ENCODE assay signal across 8 cellular contexts in the genomic region with DNA sequence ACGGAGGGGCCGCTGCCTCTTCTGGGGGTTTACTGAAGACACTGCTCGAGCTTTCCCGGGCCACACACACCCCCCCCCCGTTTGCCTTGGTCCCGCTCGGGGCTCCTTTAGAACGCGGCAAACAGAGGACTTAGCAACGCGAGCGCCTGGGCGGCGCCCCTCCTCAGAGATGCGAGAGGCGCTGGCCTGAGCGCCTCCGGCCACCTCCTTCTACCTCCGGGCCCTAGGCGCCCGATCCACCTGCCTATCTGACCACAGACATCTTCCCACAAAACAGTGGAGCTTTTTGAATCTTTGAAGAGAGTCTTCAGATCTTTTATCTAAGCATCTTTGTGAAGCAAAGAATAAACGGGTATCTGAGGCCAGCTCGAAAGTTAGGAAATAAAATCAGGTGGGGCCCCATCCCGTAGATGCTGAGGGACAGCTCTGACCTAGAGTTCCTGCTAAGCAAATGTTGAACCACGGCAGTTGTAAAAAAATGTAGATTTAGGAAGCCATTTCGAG. TPM values are rescaled to one million over a fixed set of nuclear protein-coding genes. Genes with fewer than 3 reads are reported as not detected.
DNase-seq lines count a peak whose midpoint lies in the region; ATAC-seq and TF ChIP-seq lines count a peak whose summit lies in the region.

No MANE protein-coding gene starts in this region.

- CTCF ChIA-PET in mammary epithelial cell (lab: Charles Lee; ENCODE audit: low non-redundant PET) = no interaction called here

- H3K4me1 Mint-ChIP-seq in activated T-cell treated with anti-CD3 and anti-CD28 coated beads, Interleukin-2, amount 50 U/mL, for 24 hours (ENCODE audit: low read depth) = peaks cover 14% of the 10 kb centered on the region

- no peaks in the 10 kb centered on the region for H4K20me1 ChIP-seq in mammary epithelial cell (ENCODE audit: insufficient read depth, low read length)

- H3K4me2 ChIP-seq in mammary epithelial cell (ENCODE audit: insufficient read depth, low read depth, low read length) = peak overlapping the region; percentile 85

- H3K9me3 ChIP-seq in KOPT-K1 (ENCODE audit: insufficient read depth, low read length, poor library complexity, severe bottlenecking) (no peaks in the 10 kb centered on the region), mammary epithelial cell (replicated peaks; ENCODE audit: insufficient read depth, low read length) (no peaks in the 10 kb centered on the region), iPS-20b (ENCODE audit: insufficient read depth, low read depth, low read length) (no peaks in the 10 kb centered on the region), gastrocnemius medialis (no peaks in the 10 kb centered on the region)

- H3K27ac Mint-ChIP-seq in activated T-cell treated with anti-CD3 and anti-CD28 coated beads, Interleukin-2, amount 50 U/mL, for 24 hours = peak overlapping the region; percentile 39

- BruUV-seq in mammary epithelial cell (replicated peaks; lab: Mats Ljungman, UMichigan) = no TSS peak

- H3K36me3 ChIP-seq in H7 (replicated peaks; ENCODE audit: control insufficient read depth, insufficient read depth, low read length) (no peaks in the 10 kb centered on the region), KOPT-K1 (ENCODE audit: insufficient read depth, low read length) (no peaks in the 10 kb centered on the region), mammary epithelial cell (ENCODE audit: insufficient read depth, low read length) (no peaks in the 10 kb centered on the region), iPS-20b (ENCODE audit: insufficient read depth, low read depth, low read length) (no peaks in the 10 kb centered on the region), gastrocnemius medialis (no peaks in the 10 kb centered on the region)

- in situ Hi-C loops in mammary epithelial cell (cut with MboI; ENCODE audit: low sequenced_read_pairs in 2 of 2) = no loop called here
- in situ Hi-C loops in gastrocnemius medialis (cut with MboI; ENCODE audit: low sequenced_read_pairs in 4 of 4) = no loop called here

- peak overlapping the region; percentile 40 for H3K27ac ChIP-seq in KOPT-K1 (ENCODE audit: low read depth, low read length, poor library complexity, severe bottlenecking)
- H3K27ac ChIP-seq in mammary epithelial cell (ENCODE audit: insufficient read depth, low read depth, low read length) = peak overlapping the region; percentile 90
- no peak overlapping the region for H3K27ac ChIP-seq in iPS-20b (ENCODE audit: low read length)
- peak overlapping the region; percentile 81 to 90 (median 86) for H3K27ac ChIP-seq in gastrocnemius medialis

- no peak for DNase-seq in activated T-cell treated with anti-CD3 and anti-CD28 coated beads, Interleukin-2, amount 50 U/mL, for 24 hours
- DNase-seq in activated T-cell treated with anti-CD3 and anti-CD28 coated beads for 4 hours (no peak), H7 (no peak), RPMI7951 (ENCODE audit: low read depth) (peak; percentile 85), mammary epithelial cell (no peak), gastrocnemius medialis (peak; percentile 32 to 71)

- no peaks in the 10 kb centered on the region for H3K9me3 Mint-ChIP-seq in activated T-cell treated with anti-CD3 and anti-CD28 coated beads, Interleukin-2, amount 50 U/mL, for 24 hours

- ATAC-seq in gastrocnemius medialis = peak; percentile 90 to 91

- H3K4me3 ChIP-seq in H7 (ENCODE audit: insufficient read depth, low read depth, low read length) (peak overlapping the region; percentile 90), mammary epithelial cell (replicated peaks in 1 of 3; ENCODE audit: insufficient read depth in 1 of 3, low read depth in 2 of 3, low read length in 3 of 3) (peak overlapping the region; percentile 89 to 94 (median 91)), iPS-20b (ENCODE audit: low read length) (peak overlapping the region; percentile 86), gastrocnemius medialis (peak overlapping the region; percentile 65 to 93 (median 89))

- WGBS in mammary epithelial cell (ENCODE audit: low coverage, missing lambda C conversion rate) = 5% methylated on average over 12 of the region's 26 CpGs

- TF ChIP-seq POLR2A in gastrocnemius medialis (IDR thresholded peaks at IDR 0.05) = no peak

- H3K4me3 Mint-ChIP-seq in activated T-cell treated with anti-CD3 and anti-CD28 coated beads, Interleukin-2, amount 50 U/mL, for 24 hours = peak overlapping the region; percentile 79

- dilution Hi-C loops in mammary epithelial cell (cut with HindIII; ENCODE audit: low sequenced_read_pairs) = no loop called here

- no peak for TF ChIP-seq CTCF in mammary epithelial cell (conservative IDR thresholded peaks at IDR 0.05 in 1 of 2, IDR thresholded peaks at IDR 0.05 in 1 of 2; ENCODE audit: extremely low read depth in 1 of 2, insufficient read depth in 1 of 2, low read depth in 1 of 2, low read length in 2 of 2)
- TF ChIP-seq CTCF in gastrocnemius medialis (IDR thresholded peaks at IDR 0.05 in 4 of 5, conservative IDR thresholded peaks at IDR 0.05 in 1 of 5) = no peak

- peak overlapping the region; percentile 92 for H3K9ac ChIP-seq in mammary epithelial cell (ENCODE audit: insufficient read depth, low read length)
- H3K9ac ChIP-seq in iPS-20b (ENCODE audit: low read depth, low read length) = peak overlapping the region; percentile 87

- no peaks in the 10 kb centered on the region for H3K36me3 Mint-ChIP-seq in activated T-cell treated with anti-CD3 and anti-CD28 coated beads, Interleukin-2, amount 50 U/mL, for 24 hours (ENCODE audit: low read depth)

- intact Hi-C loops in mammary epithelial cell (cut with micrococcal nuclease) = loop anchor here (2.0 kb wide), 1 partner anchor 79 kb away; no protein-coding TSS in a partner anchor
- intact Hi-C loops in gastrocnemius medialis (cut with DNase I; ENCODE audit: low total_unique reads) = loop anchor here (2.0 to 10.0 kb wide), 4 partner anchors 78 to 507 kb away; a partner anchor contains a TSS

- peaks cover 7% of the 10 kb centered on the region for H3K4me1 ChIP-seq in mammary epithelial cell (ENCODE audit: insufficient read depth, low read length)
- H3K4me1 ChIP-seq in iPS-20b (ENCODE audit: insufficient read depth, low read length) = peaks cover 2% of the 10 kb centered on the region; the same call in 1 of the 2 replicates
- peaks cover 13 to 17% of the 10 kb centered on the region in 2 donors for H3K4me1 ChIP-seq in gastrocnemius medialis

- peaks cover 78% of the 10 kb centered on the region for H3K27me3 Mint-ChIP-seq in activated T-cell treated with anti-CD3 and anti-CD28 coated beads, Interleukin-2, amount 50 U/mL, for 24 hours

- peak overlapping the region; percentile 99 for H2AFZ ChIP-seq in mammary epithelial cell (ENCODE audit: low read depth, low read length)

- H3K79me2 ChIP-seq in mammary epithelial cell (ENCODE audit: insufficient read depth, low read length) = no peaks in the 10 kb centered on the region

- H3K27me3 ChIP-seq in H7 (ENCODE audit: control insufficient read depth, insufficient read depth, low read length) (peaks cover 48% of the 10 kb centered on the region), mammary epithelial cell (ENCODE audit: insufficient read depth, low read length) (no peaks in the 10 kb centered on the region), iPS-20b (ENCODE audit: insufficient read depth, low read length) (peaks cover 68% of the 10 kb centered on the region), gastrocnemius medialis (no peaks in the 10 kb centered on the region)

RNA-seq across cellular contexts. Expression of a gene that starts 0.4 kb away (rescaled TPM):
- 3.1 and 3.7 TPM in 2 replicates for total RNA-seq in H7 (2014; rRNA removed; shearing (Covaris generic))
- total RNA-seq in RPMI7951 (2014; rRNA removed; shearing (Covaris generic)) = 12.0 and 15.4 TPM in 2 replicates
- total RNA-seq in mammary epithelial cell (10 to 100 TPM; 15.5 to 16.1 TPM), gastrocnemius medialis (10 to 100 TPM in 2 of 4 donors, 1 to 10 TPM in 2; 8.2 to 22.9 (median 12.3) TPM)
- 4.1 TPM for polyA plus RNA-seq in mammary epithelial cell
- 24.4 TPM for polyA minus RNA-seq in mammary epithelial cell

Comparison
In these comparisons a context has a peak if more than half of its experiments do, and no peak if none do; other contexts are left out.
1. DNase-seq: peak in RPMI7951 (single experiment) and gastrocnemius medialis (2 of 2); none in activated T-cell treated with anti-CD3 and anti-CD28 coated beads, Interleukin-2, amount 50 U/mL, for 24 hours (single experiment), activated T-cell treated with anti-CD3 and anti-CD28 coated beads for 4 hours (single experiment), H7 (single experiment) and mammary epithelial cell (single experiment).
2. Peak in every context shown above with its lines, with median percentiles within 50 percentile points of each other: H3K4me3 ChIP-seq.